Comparison of ENCODE assay signal across 8 cellular contexts in genomic region chr12:15899282-15899870, GRCh38. TPM values are rescaled to one million over a fixed set of nuclear protein-coding genes. Genes with fewer than 3 reads are reported as not detected.
A peak's percentile ranks its signal among the peaks of the same experiment; 100 is the strongest.
DNase-seq lines count a peak whose midpoint lies in the region; ATAC-seq and TF ChIP-seq lines count a peak whose summit lies in the region.

No MANE protein-coding gene starts in this region.

- DNase-seq in NCI-H2081 (lab: John Stamatoyannopoulos, UW): peak; percentile 31 to 36
- no peak for DNase-seq in NCI-H2081 treated with DMSO at 0.1 percent for 48 hours (lab: John Stamatoyannopoulos, UW)
- peak; percentile 25 for DNase-seq in NCI-H69 (lab: John Stamatoyannopoulos, UW)
- DNase-seq in dorsolateral prefrontal cortex: no peak
- DNase-seq in ovary: no peak
- DNase-seq in effector memory CD4-positive, alpha-beta T cell: no peak
- DNase-seq in activated CD8-positive, alpha-beta memory T cell treated with anti-CD3 and anti-CD28 coated beads for 24 hours: no peak

- H3K27ac ChIP-seq in dorsolateral prefrontal cortex (peak overlapping the region in 1 of 59 donors; percentile 22), ovary (no peak overlapping the region)
- H3K27ac ChIP-seq in effector memory CD4-positive, alpha-beta T cell (ENCODE audit: insufficient read depth, low read length, poor library complexity, severe bottlenecking): no peak overlapping the region

- TF ChIP-seq EP300 in ovary (IDR thresholded peaks at IDR 0.05): no peak

- ATAC-seq in GM21529 (IDR thresholded peaks at IDR 0.05; ENCODE audit: unreplicated experiment): peak; percentile 72

- no peak for TF ChIP-seq POLR2A in ovary (IDR thresholded peaks at IDR 0.05)

- no peaks in the 10 kb centered on the region for H3K27me3 ChIP-seq in dorsolateral prefrontal cortex
- H3K27me3 ChIP-seq in ovary: no peaks in the 10 kb centered on the region
- no peaks in the 10 kb centered on the region for H3K27me3 ChIP-seq in effector memory CD4-positive, alpha-beta T cell (replicated peaks; ENCODE audit: control insufficient read depth, insufficient read depth, low read length, poor library complexity, severe bottlenecking)

- H3K4me3 ChIP-seq in dorsolateral prefrontal cortex (no peak overlapping the region), ovary (no peak overlapping the region)
- H3K4me3 ChIP-seq in effector memory CD4-positive, alpha-beta T cell (ENCODE audit: insufficient read depth, low read depth, low read length, poor library complexity, severe bottlenecking): no peak overlapping the region

- intact Hi-C loops in dorsolateral prefrontal cortex (cut with DNase I) (no loop called here), ovary (cut with DNase I) (no loop called here)

- no peaks in the 10 kb centered on the region for H3K4me1 ChIP-seq in ovary (ENCODE audit: insufficient read depth)
- no peaks in the 10 kb centered on the region for H3K4me1 ChIP-seq in effector memory CD4-positive, alpha-beta T cell (ENCODE audit: control insufficient read depth, insufficient read depth, low read length, poor library complexity, severe bottlenecking)

- no peaks in the 10 kb centered on the region for H3K36me3 ChIP-seq in ovary
- peaks cover 63% of the 10 kb centered on the region for H3K36me3 ChIP-seq in effector memory CD4-positive, alpha-beta T cell (ENCODE audit: control insufficient read depth, insufficient read depth, low read length)

- TF ChIP-seq CTCF in dorsolateral prefrontal cortex (IDR thresholded peaks at IDR 0.05 in 54 of 56, conservative IDR thresholded peaks at IDR 0.05 in 2 of 56; ENCODE audit: low read depth in 1 of 56, partially characterized antibody in 56 of 56): peak; percentile 51 to 87 (median 72)
- peak in 2 of 3 donors; percentile 31 to 37 for TF ChIP-seq CTCF in ovary (IDR thresholded peaks at IDR 0.05)

- no peaks in the 10 kb centered on the region for H3K9me3 ChIP-seq in ovary
- no peaks in the 10 kb centered on the region for H3K9me3 ChIP-seq in effector memory CD4-positive, alpha-beta T cell (ENCODE audit: control insufficient read depth, low read length)

RNA-seq across cellular contexts. Expression of gene DERA, which starts 11.8 kb away (rescaled TPM):
- total RNA-seq in dorsolateral prefrontal cortex: 10 to 100 TPM in 115 of 120 experiments, 1 to 10 TPM in 5; 6.5 to 27.5 (median 15.1) TPM
- total RNA-seq in ovary: 10 to 100 TPM in 4 of 7 donors, 1 to 10 TPM in 3; 8.1 to 23.0 (median 11.0) TPM
- 10 to 100 TPM; 12.0 to 27.7 TPM for polyA plus RNA-seq in ovary

RNA-seq across cellular contexts. Expression of gene STRAP, which starts 17.2 kb away (rescaled TPM):
- total RNA-seq in dorsolateral prefrontal cortex (100 to 1,000 TPM in 68 of 120 experiments, 10 to 100 TPM in 52; 64.8 to 146 (median 102) TPM), ovary (10 to 100 TPM; 31.7 to 87.6 (median 81.2) TPM)
- polyA plus RNA-seq in ovary: 10 to 100 TPM; 53.1 to 91.4 TPM

Comparison
In these comparisons a context has a peak if more than half of its experiments do, and no peak if none do; other contexts are left out.
1. DNase-seq: peak in NCI-H2081 (2 of 2) and NCI-H69 (single experiment); none in NCI-H2081 treated with DMSO at 0.1 percent for 48 hours (single experiment), dorsolateral prefrontal cortex (0 of 10), ovary (0 of 5), effector memory CD4-positive, alpha-beta T cell (0 of 3) and activated CD8-positive, alpha-beta memory T cell treated with anti-CD3 and anti-CD28 coated beads for 24 hours (single experiment).